Comparison of ENCODE assay signal across 16 cellular contexts in genomic region chr2:37663390-37663789, GRCh38. TPM values are rescaled to one million over a fixed set of nuclear protein-coding genes. Genes with fewer than 3 reads are reported as not detected.
DNase-seq lines count a peak whose midpoint lies in the region; ATAC-seq, FAIRE-seq and TF ChIP-seq lines count a peak whose summit lies in the region.
"Had no signal": no experiment of that assay in that cellular context is flagged by ENCODE, and none has a peak within 500 bp of the region (broad histone marks: within the 10 kb centered on the region; RNA-seq: fewer than 3 reads in every experiment).

No MANE protein-coding gene starts in this region.

- H3K36me3 ChIP-seq in heart left ventricle (peaks cover 0 to 23% (median 0%) of the 10 kb centered on the region in 9 donors), muscle layer of colon (ENCODE audit: insufficient read depth, low read length) (peaks cover 11% of the 10 kb centered on the region), upper lobe of left lung (peaks cover 0 to 14% (median 0%) of the 10 kb centered on the region in 4 donors)
- H3K36me3 ChIP-seq: pancreas had no signal

- DNase-seq in heart left ventricle (no peak), cardiac septum (ENCODE audit: low spot score) (no peak), T-helper 17 cell (no peak), upper lobe of left lung (no peak), RCC 7860 (ENCODE audit: low spot score) (no peak)
- DNase-seq: activated CD4-positive, CD25-positive, alpha-beta regulatory T cell; DMS53; dorsolateral prefrontal cortex; NCI-H1930; NCI-H345; pancreas; PC-9; stimulated activated CD4-positive, alpha-beta T cell treated with anti-CD3 and anti-CD28 coated beads, Interleukin-2, amount 100 ng/mL, for 48 hours had no signal

- H3K9ac ChIP-seq in muscle layer of colon (ENCODE audit: low read length): no peak overlapping the region

- TF ChIP-seq CTCF in heart left ventricle (IDR thresholded peaks at IDR 0.05) (no peak), upper lobe of left lung (IDR thresholded peaks at IDR 0.05) (no peak)

- WGBS in heart left ventricle, 4 donors: 50 to 68% (median 67%) methylated on average over 7 of the region's 7 CpGs
- 91 to 92% methylated on average over 5 to 7 of the region's 7 CpGs for WGBS in upper lobe of left lung, 2 donors

- H3K4me3 ChIP-seq in heart left ventricle: no peak overlapping the region
- no peak overlapping the region for H3K4me3 ChIP-seq in muscle layer of colon (ENCODE audit: low read depth in 1 of 2, low read length in 2 of 2)
- H3K4me3 ChIP-seq in upper lobe of left lung: no peak overlapping the region
- H3K4me3 ChIP-seq: dorsolateral prefrontal cortex, pancreas, PC-9 had no signal

- peaks cover 20 to 100% (median 78%) of the 10 kb centered on the region in 12 donors for H3K4me1 ChIP-seq in heart left ventricle
- peaks cover 92% of the 10 kb centered on the region for H3K4me1 ChIP-seq in muscle layer of colon (ENCODE audit: insufficient read depth, low read length)
- H3K4me1 ChIP-seq in upper lobe of left lung: peaks cover 16 to 52% (median 39%) of the 10 kb centered on the region in 4 donors

- no peak for ATAC-seq in heart left ventricle
- no peak for ATAC-seq in T-helper 17 cell
- no peak for ATAC-seq in stimulated activated memory B cell treated with anti-CD40 and anti-IgM and Interleukin-4, amounts not matched to agents 10 μg/mL and 1 μg/mL and 100 μg/mL, for 72 hours
- no peak for ATAC-seq in upper lobe of left lung (ENCODE audit: low FRiP score in 2 of 2)
- no peak for ATAC-seq in GM21447 (IDR thresholded peaks at IDR 0.05; ENCODE audit: unreplicated experiment)

- H3K4me3 Mint-ChIP-seq in T-helper 17 cell: peak overlapping the region; percentile 70
- no peak overlapping the region for H3K4me3 Mint-ChIP-seq in stimulated activated memory B cell treated with anti-CD40 and anti-IgM and Interleukin-4, amounts not matched to agents 10 μg/mL and 1 μg/mL and 100 μg/mL, for 72 hours

- no peak for TF ChIP-seq POLR2A in heart left ventricle (IDR thresholded peaks at IDR 0.05)
- no peak for TF ChIP-seq POLR2A in upper lobe of left lung (IDR thresholded peaks at IDR 0.05)

- no peaks in the 10 kb centered on the region for H3K36me3 Mint-ChIP-seq in T-helper 17 cell (ENCODE audit: low read depth)
- peaks cover 24% of the 10 kb centered on the region for H3K36me3 Mint-ChIP-seq in stimulated activated memory B cell treated with anti-CD40 and anti-IgM and Interleukin-4, amounts not matched to agents 10 μg/mL and 1 μg/mL and 100 μg/mL, for 72 hours

- peaks cover 69% of the 10 kb centered on the region for H3K4me1 Mint-ChIP-seq in T-helper 17 cell
- H3K4me1 Mint-ChIP-seq in stimulated activated memory B cell treated with anti-CD40 and anti-IgM and Interleukin-4, amounts not matched to agents 10 μg/mL and 1 μg/mL and 100 μg/mL, for 72 hours: peaks cover 83% of the 10 kb centered on the region

- intact Hi-C loops in heart left ventricle (cut with DNase I): loop anchor here in 3 of 10 donors (10.0 kb wide), 2 partner anchors 211 to 249 kb away; no protein-coding TSS in a partner anchor
- intact Hi-C loops in cardiac septum (cut with DNase I): no loop called here

- no peaks in the 10 kb centered on the region for H3K27me3 Mint-ChIP-seq in T-helper 17 cell
- no peaks in the 10 kb centered on the region for H3K27me3 Mint-ChIP-seq in stimulated activated memory B cell treated with anti-CD40 and anti-IgM and Interleukin-4, amounts not matched to agents 10 μg/mL and 1 μg/mL and 100 μg/mL, for 72 hours

- H3K9me3 Mint-ChIP-seq in stimulated activated memory B cell treated with anti-CD40 and anti-IgM and Interleukin-4, amounts not matched to agents 10 μg/mL and 1 μg/mL and 100 μg/mL, for 72 hours: no peaks in the 10 kb centered on the region

- no peak for FAIRE-seq in RCC 7860 (lab: Jason Lieb, UNC)
- FAIRE-seq: pancreas had no signal

- H3K27ac Mint-ChIP-seq in T-helper 17 cell: peak overlapping the region; percentile 93
- peak overlapping the region; percentile 30 for H3K27ac Mint-ChIP-seq in stimulated activated memory B cell treated with anti-CD40 and anti-IgM and Interleukin-4, amounts not matched to agents 10 μg/mL and 1 μg/mL and 100 μg/mL, for 72 hours

- no peak for TF ChIP-seq EP300 in upper lobe of left lung (IDR thresholded peaks at IDR 0.05)

- H3K9me3 ChIP-seq in heart left ventricle (no peaks in the 10 kb centered on the region), T-helper 17 cell (ENCODE audit: control insufficient read depth, low read length, poor library complexity, severe bottlenecking) (no peaks in the 10 kb centered on the region), muscle layer of colon (ENCODE audit: low read length) (no peaks in the 10 kb centered on the region), upper lobe of left lung (no peaks in the 10 kb centered on the region)
- H3K9me3 ChIP-seq: pancreas had no signal

- H3K27ac ChIP-seq in heart left ventricle: peak overlapping the region in 10 of 12 donors; percentile 20 to 100 (median 71)
- peak overlapping the region; percentile 37 for H3K27ac ChIP-seq in muscle layer of colon (ENCODE audit: low read depth, low read length)
- peak overlapping the region in 2 of 4 donors; percentile 7 to 62 for H3K27ac ChIP-seq in upper lobe of left lung
- H3K27ac ChIP-seq: pancreas, PC-9 had no signal

- no peaks in the 10 kb centered on the region for H3K27me3 ChIP-seq in heart left ventricle
- no peaks in the 10 kb centered on the region for H3K27me3 ChIP-seq in muscle layer of colon (ENCODE audit: control insufficient read depth in 1 of 2, insufficient read depth in 2 of 2, low read length in 2 of 2)
- H3K27me3 ChIP-seq in upper lobe of left lung: no peaks in the 10 kb centered on the region
- H3K27me3 ChIP-seq: pancreas had no signal

RNA-seq across cellular contexts. Expression of gene CDC42EP3, which starts 8.1 kb away (rescaled TPM):
- total RNA-seq in heart left ventricle: 100 to 1,000 TPM in 6 of 9 donors, 10 to 100 TPM in 3; 84.5 to 189 (median 124) TPM
- 10 to 100 TPM; 32.5 to 52.8 TPM for polyA plus RNA-seq in heart left ventricle
- total RNA-seq in cardiac septum: 194 TPM
- 10 to 100 TPM; 45.1 to 48.9 TPM for total RNA-seq in T-helper 17 cell
- total RNA-seq in upper lobe of left lung: 10 to 100 TPM; 24.5 to 76.2 (median 43.2) TPM
